In the genomic region with DNA sequence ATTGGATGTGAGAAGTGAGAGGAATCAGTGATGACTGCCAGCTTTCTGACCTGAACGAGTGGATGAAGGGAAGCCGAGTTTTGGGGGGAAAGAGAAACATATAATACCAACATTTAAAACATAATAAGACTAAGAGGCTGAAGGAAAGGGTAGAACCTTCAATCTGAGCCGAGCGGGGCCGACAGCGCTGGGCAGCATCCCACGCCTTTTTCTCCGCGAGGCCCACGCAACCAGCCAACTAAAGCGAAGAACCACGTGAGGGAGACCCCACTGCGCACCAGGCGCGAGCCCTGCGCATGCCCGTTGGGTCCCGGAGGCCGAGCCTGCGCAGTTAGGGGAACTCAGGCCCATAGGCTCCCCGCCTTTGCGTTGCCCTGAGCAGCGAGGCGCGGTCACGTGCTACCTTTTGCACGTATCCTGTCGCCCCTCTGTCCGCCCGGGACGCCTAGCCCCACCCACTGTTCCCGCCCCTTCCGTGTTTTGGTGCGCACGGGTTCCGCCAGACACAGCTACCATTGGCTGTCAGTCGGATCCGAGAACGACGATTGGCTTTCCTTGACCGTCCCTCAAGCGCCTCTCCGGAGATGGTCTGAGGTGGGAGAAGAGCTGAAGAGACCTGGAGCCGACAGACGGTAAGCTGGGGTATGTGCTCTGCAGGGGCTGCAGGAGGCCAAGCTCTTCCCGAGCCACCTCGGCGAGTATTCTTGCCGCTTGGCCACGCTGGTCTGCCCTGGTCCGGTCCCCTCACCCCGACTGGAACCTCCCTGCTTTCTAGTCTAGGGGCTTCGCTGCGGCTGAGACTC, we compare ENCODE assay signal across 8 cellular contexts. TPM values are rescaled to one million over a fixed set of nuclear protein-coding genes. Genes with fewer than 3 reads are reported as not detected.
A peak's percentile ranks its signal among the peaks of the same experiment; 100 is the strongest.
DNase-seq lines count a peak whose midpoint lies in the region; ATAC-seq, FAIRE-seq and TF ChIP-seq lines count a peak whose summit lies in the region.

A gene with protein sequence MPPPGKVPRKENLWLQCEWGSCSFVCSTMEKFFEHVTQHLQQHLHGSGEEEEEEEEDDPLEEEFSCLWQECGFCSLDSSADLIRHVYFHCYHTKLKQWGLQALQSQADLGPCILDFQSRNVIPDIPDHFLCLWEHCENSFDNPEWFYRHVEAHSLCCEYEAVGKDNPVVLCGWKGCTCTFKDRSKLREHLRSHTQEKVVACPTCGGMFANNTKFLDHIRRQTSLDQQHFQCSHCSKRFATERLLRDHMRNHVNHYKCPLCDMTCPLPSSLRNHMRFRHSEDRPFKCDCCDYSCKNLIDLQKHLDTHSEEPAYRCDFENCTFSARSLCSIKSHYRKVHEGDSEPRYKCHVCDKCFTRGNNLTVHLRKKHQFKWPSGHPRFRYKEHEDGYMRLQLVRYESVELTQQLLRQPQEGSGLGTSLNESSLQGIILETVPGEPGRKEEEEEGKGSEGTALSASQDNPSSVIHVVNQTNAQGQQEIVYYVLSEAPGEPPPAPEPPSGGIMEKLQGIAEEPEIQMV (plus strand): TSS at position 573 of the 803 bp plus-strand sequence. CDS start 5,365 bp downstream, outside the sequence.

- peaks cover 0 to 20% (median 3%) of the 10 kb centered on the region in 3 donors for H3K36me3 Mint-ChIP-seq in naive thymus-derived CD8-positive, alpha-beta T cell

- H3K27me3 Mint-ChIP-seq in naive thymus-derived CD8-positive, alpha-beta T cell: no peaks in the 10 kb centered on the region

- peak within 1 kb of the TSS; percentile 95 to 98 (median 96) for H3K27ac Mint-ChIP-seq in naive thymus-derived CD8-positive, alpha-beta T cell

- FAIRE-seq in H54 (lab: Jason Lieb, UNC): peak; percentile 94

- no peaks in the 10 kb centered on the region for H3K36me3 ChIP-seq in Loucy (ENCODE audit: insufficient read depth, low read length)

- TF ChIP-seq CTCF in Loucy (conservative IDR thresholded peaks at IDR 0.05; ENCODE audit: low read length): no peak
- no peak for TF ChIP-seq CTCF in fibroblast of mammary gland (conservative IDR thresholded peaks at IDR 0.05; ENCODE audit: control insufficient read depth, insufficient read depth, low read depth, low read length)

- POLR2A ChIA-PET in naive thymus-derived CD8-positive, alpha-beta T cell (lab: Charles Lee): interaction anchor here (0.7 to 9.9 kb wide), 18 partner anchors 9 to 685 kb away, joined by 3 to 130 read pairs (median 5); a partner anchor contains a TSS

- DNase-seq in EL: peak; percentile 99
- peak; percentile 89 for DNase-seq in H54 (ENCODE audit: insufficient read length, low spot score)
- peak; percentile 100 for DNase-seq in activated T-helper 9 cell treated with anti-CD3 and anti-CD28 coated beads, Interleukin-2, amount 50 U/mL, for 16 hours (ENCODE audit: low read depth)
- peak; percentile 98 for DNase-seq in fibroblast of mammary gland (ENCODE audit: low read depth)
- peak; percentile 94 to 100 (median 99) for DNase-seq in naive thymus-derived CD8-positive, alpha-beta T cell
- peak; percentile 96 to 100 (median 98) for DNase-seq in stimulated activated naive CD4-positive, alpha-beta T cell (lab: John Stamatoyannopoulos, UW)

- peak within 1 kb of the TSS; percentile 90 for H2AFZ ChIP-seq in Loucy (ENCODE audit: low read length)

- peaks cover 8% of the 10 kb centered on the region for H4K20me1 ChIP-seq in Loucy (ENCODE audit: insufficient read depth, low read length, poor library complexity, severe bottlenecking)

- H3K4me1 Mint-ChIP-seq in naive thymus-derived CD8-positive, alpha-beta T cell: peaks cover 26 to 46% (median 43%) of the 10 kb centered on the region in 4 donors

- peaks cover 19% of the 10 kb centered on the region for H3K4me1 ChIP-seq in Loucy (ENCODE audit: insufficient read depth, low read length, poor library complexity, severe bottlenecking)

- peak within 1 kb of the TSS; percentile 84 to 99 (median 92) for H3K4me3 Mint-ChIP-seq in naive thymus-derived CD8-positive, alpha-beta T cell

- H3K79me2 ChIP-seq in Loucy (ENCODE audit: insufficient read depth, low read length): peaks cover 43% of the 10 kb centered on the region

- no peaks in the 10 kb centered on the region for H3K9me3 ChIP-seq in Loucy (ENCODE audit: insufficient read depth, low read depth, low read length)

- peak; percentile 94 to 97 for ATAC-seq in naive thymus-derived CD8-positive, alpha-beta T cell

- peak within 1 kb of the TSS; percentile 84 for H3K9ac ChIP-seq in Loucy (ENCODE audit: low read depth, low read length, poor library complexity, severe bottlenecking)

- no peaks in the 10 kb centered on the region for H3K9me3 Mint-ChIP-seq in naive thymus-derived CD8-positive, alpha-beta T cell

- peak within 1 kb of the TSS; percentile 93 for H3K4me3 ChIP-seq in Loucy (ENCODE audit: low read length, poor library complexity, severe bottlenecking)
- peak within 1 kb of the TSS; percentile 88 for H3K4me3 ChIP-seq in fibroblast of mammary gland (ENCODE audit: control insufficient read depth, low read depth, low read length)

- peaks cover 3% of the 10 kb centered on the region for H3F3A ChIP-seq in Loucy (ENCODE audit: low read depth)

- no peaks in the 10 kb centered on the region for H3K27me3 ChIP-seq in Loucy (ENCODE audit: insufficient read depth, low read length, poor library complexity, severe bottlenecking)

- peak within 1 kb of the TSS; percentile 85 for H3K4me2 ChIP-seq in Loucy (ENCODE audit: low read depth, low read length, poor library complexity, severe bottlenecking)

- no peaks in the 10 kb centered on the region for H3K9me2 ChIP-seq in Loucy (replicated peaks; ENCODE audit: low read depth, low read length)

- TF ChIP-seq POLR2A in H54 (IDR thresholded peaks at IDR 0.05; ENCODE audit: low read depth, low read length) (peak; percentile 64), Raji (IDR thresholded peaks at IDR 0.05; ENCODE audit: insufficient read depth, low read depth, low read length) (peak; percentile 94)

RNA-seq across cellular contexts. Expression of the gene that starts here (rescaled TPM):
- total RNA-seq in naive thymus-derived CD8-positive, alpha-beta T cell: 10 to 100 TPM; 66.0 to 68.6 TPM
- polyA plus RNA-seq in naive thymus-derived CD8-positive, alpha-beta T cell: 10 to 100 TPM in 1 of 3 donors, 1 to 10 TPM in 2; 7.3 to 24.9 (median 7.5) TPM

Comparison
In these comparisons a context has a peak if more than half of its experiments do, and no peak if none do; other contexts are left out.
1. Peak in every context shown above with its lines: DNase-seq, ATAC-seq and H3K4me3 ChIP-seq.